In genomic region chr17:62911106-62911505, GRCh38 we compare ENCODE assay signal across 25 cellular contexts.
"Had no signal": no experiment of that assay in that cellular context is flagged by ENCODE, and none has a peak within 500 bp of the region (broad histone marks: within the 10 kb centered on the region; RNA-seq: fewer than 3 reads in every experiment).

No MANE protein-coding gene starts in this region.

- H3K9me3 Mint-ChIP-seq: T-helper 1 cell treated with Interleukin-12 subunit alpha and Interleukin-12 subunit beta and Interleukin-4 antibody, amounts not matched to agents 30 μg/mL and 1 μg/mL, for 36 hours had no signal

- H3K4me1 ChIP-seq: gastroesophageal sphincter, testis had no signal

- H3K27ac ChIP-seq: gastroesophageal sphincter, heart left ventricle, testis, upper lobe of left lung had no signal

- H3K36me3 Mint-ChIP-seq: brain; stimulated activated memory B cell treated with anti-CD40 and anti-IgM and Interleukin-4, amounts not matched to agents 10 μg/mL and 1 μg/mL and 100 μg/mL, for 72 hours had no signal

- H3K27ac Mint-ChIP-seq: activated B cell treated with CpG ODN at 0.5 μM for 24 hours; activated CD4-positive, alpha-beta T cell treated with anti-CD3 and anti-CD28 coated beads for 36 hours; activated T-cell treated with anti-CD3 and anti-CD28 coated beads, Interleukin-2, amount 50 U/mL, for 72 hours; dendritic cell treated with granulocyte-macrophage colony-stimulating factor and Interleukin-4, amounts not matched to agents 40 ng/mL and 50 ng/mL, for 4 days; naive thymus-derived CD4-positive, alpha-beta T cell; stimulated activated memory B cell treated with anti-CD40 and anti-IgM and Interleukin-4, amounts not matched to agents 10 μg/mL and 1 μg/mL and 100 μg/mL, for 72 hours; T-helper 1 cell treated with Interleukin-12 subunit alpha and Interleukin-12 subunit beta and Interleukin-4 antibody, amounts not matched to agents 30 μg/mL and 1 μg/mL, for 36 hours had no signal

- DNase-seq: activated B cell treated with CpG ODN at 0.5 μM for 24 hours; activated CD4-positive, alpha-beta T cell treated with anti-CD3 and anti-CD28 coated beads for 36 hours; activated CD4-positive, alpha-beta T cell treated with anti-CD3 and anti-CD28 coated beads, Interleukin-2, amount 50 U/mL, for 4 hours; activated effector memory CD4-positive, alpha-beta T cell treated with Interleukin-2 at 50 U/mL for 16 hours; activated naive CD4-positive, alpha-beta T cell treated with anti-CD3 and anti-CD28 coated beads, Interleukin-2, amount 50 U/mL, for 16 hours; activated T-cell treated with anti-CD3 and anti-CD28 coated beads, Interleukin-2, amount 50 U/mL, for 72 hours; aorta; effector CD4-positive, alpha-beta T cell; heart left ventricle; islet precursor cell; left cardiac atrium; mesenchymal stem cell; naive thymus-derived CD4-positive, alpha-beta T cell; stimulated activated CD4-positive, alpha-beta T cell treated with anti-CD3 and anti-CD28 coated beads, Interleukin-15, amount 100 ng/mL, for 24 hours; testis; upper lobe of left lung had no signal

- H3K4me3 ChIP-seq: gastroesophageal sphincter, heart left ventricle, smooth muscle cell, testis, upper lobe of left lung had no signal

- H3K36me3 ChIP-seq: gastroesophageal sphincter, heart left ventricle, upper lobe of left lung had no signal

- H3K27me3 ChIP-seq: gastroesophageal sphincter, heart left ventricle, testis, upper lobe of left lung had no signal

- H3K9me3 ChIP-seq: testis, upper lobe of left lung had no signal

- H3K4me3 Mint-ChIP-seq: activated B cell treated with CpG ODN at 0.5 μM for 24 hours; activated CD4-positive, alpha-beta T cell treated with anti-CD3 and anti-CD28 coated beads for 36 hours; activated T-cell treated with anti-CD3 and anti-CD28 coated beads, Interleukin-2, amount 50 U/mL, for 72 hours; dendritic cell treated with granulocyte-macrophage colony-stimulating factor and Interleukin-4, amounts not matched to agents 40 ng/mL and 50 ng/mL, for 4 days; naive thymus-derived CD4-positive, alpha-beta T cell; neural crest cell; stimulated activated memory B cell treated with anti-CD40 and anti-IgM and Interleukin-4, amounts not matched to agents 10 μg/mL and 1 μg/mL and 100 μg/mL, for 72 hours; T-helper 1 cell treated with Interleukin-12 subunit alpha and Interleukin-12 subunit beta and Interleukin-4 antibody, amounts not matched to agents 30 μg/mL and 1 μg/mL, for 36 hours had no signal

- ATAC-seq: activated CD4-positive, alpha-beta T cell treated with anti-CD3 and anti-CD28 coated beads for 36 hours; activated T-cell treated with anti-CD3 and anti-CD28 coated beads, Interleukin-2, amount 50 U/mL, for 72 hours; esophagus mucosa; gastroesophageal sphincter; heart left ventricle; left cardiac atrium; naive thymus-derived CD4-positive, alpha-beta T cell; sciatic nerve; stimulated activated memory B cell treated with anti-CD40 and anti-IgM and Interleukin-4, amounts not matched to agents 10 μg/mL and 1 μg/mL and 100 μg/mL, for 72 hours had no signal

- H3K4me1 Mint-ChIP-seq: activated B cell treated with CpG ODN at 0.5 μM for 24 hours; activated CD4-positive, alpha-beta T cell treated with anti-CD3 and anti-CD28 coated beads for 36 hours; naive thymus-derived CD4-positive, alpha-beta T cell; stimulated activated memory B cell treated with anti-CD40 and anti-IgM and Interleukin-4, amounts not matched to agents 10 μg/mL and 1 μg/mL and 100 μg/mL, for 72 hours had no signal
